In the genomic region with DNA sequence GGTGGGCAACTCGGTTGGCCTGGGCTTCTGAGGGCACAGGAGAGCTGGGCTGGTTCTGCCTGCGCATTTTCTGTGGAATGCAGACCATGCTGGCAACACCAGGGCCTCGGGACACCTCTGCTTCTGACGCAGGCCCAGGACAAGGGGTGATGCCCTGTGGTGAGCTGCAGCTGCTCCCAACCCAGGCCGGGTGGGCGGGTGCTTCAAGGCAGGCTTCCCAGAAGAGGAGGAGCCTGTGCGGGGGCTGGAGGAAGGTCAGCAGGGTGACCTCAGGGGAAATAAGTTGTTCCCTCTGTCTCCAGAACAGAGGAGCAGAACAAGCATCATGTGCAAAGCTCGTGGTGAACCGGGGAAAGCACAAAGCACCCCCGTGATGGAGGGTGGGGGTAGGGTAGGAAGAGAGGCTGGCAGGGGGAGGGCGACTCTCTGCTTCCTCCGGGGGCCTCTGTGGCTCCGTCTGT, we compare ENCODE assay signal across 9 cellular contexts. TPM values are rescaled to one million over a fixed set of nuclear protein-coding genes. Genes with fewer than 3 reads are reported as not detected.
A peak's percentile ranks its signal among the peaks of the same experiment; 100 is the strongest.
DNase-seq lines count a peak whose midpoint lies in the region; ATAC-seq and TF ChIP-seq lines count a peak whose summit lies in the region.
"Had no signal": no experiment of that assay in that cellular context is flagged by ENCODE, and none has a peak within 500 bp of the region (broad histone marks: within the 10 kb centered on the region; RNA-seq: fewer than 3 reads in every experiment).

No MANE protein-coding gene starts in this region.

- H3K9me3 ChIP-seq in MG63 = peaks cover 19% of the 10 kb centered on the region
- H3K9me3 ChIP-seq in esophagus muscularis mucosa = peaks cover 0 to 25% (median 18%) of the 10 kb centered on the region in 4 donors
- H3K9me3 ChIP-seq in lower lobe of right lung = peaks cover 8% of the 10 kb centered on the region
- H3K9me3 ChIP-seq in thoracic aorta = peaks cover 6% of the 10 kb centered on the region
- H3K9me3 ChIP-seq in CD4-positive, alpha-beta T cell (ENCODE audit: control insufficient read depth, low read length) = peaks cover 6% of the 10 kb centered on the region

- no peaks in the 10 kb centered on the region for H3K4me1 Mint-ChIP-seq in CD4-positive, alpha-beta T cell (ENCODE audit: low read depth)

- H3K36me3 Mint-ChIP-seq in CD4-positive, alpha-beta T cell (ENCODE audit: low read depth) = no peaks in the 10 kb centered on the region

- intact Hi-C loops in esophagus muscularis mucosa (cut with DNase I) (no loop called here), lower lobe of right lung (cut with DNase I) (no loop called here)
- intact Hi-C loops in CD4-positive, alpha-beta T cell (cut with DNase I, micrococcal nuclease) = no loop called here

- H3K4me1 ChIP-seq in esophagus muscularis mucosa (peaks cover 5 to 15% (median 11%) of the 10 kb centered on the region in 4 donors), lower lobe of right lung (no peaks in the 10 kb centered on the region), thoracic aorta (ENCODE audit: control insufficient read depth in 1 of 2, low read depth in 2 of 2) (no peaks in the 10 kb centered on the region)

- ATAC-seq in lower lobe of right lung (peak; percentile 58 to 76), thoracic aorta (ENCODE audit: insufficient number of reproducible peaks, low FRiP score, low read depth) (peak; percentile 46)
- no peak for ATAC-seq in CD4-positive, alpha-beta T cell (ENCODE audit: poor library complexity)

- H3K27ac ChIP-seq in esophagus muscularis mucosa (replicated peaks in 1 of 4) = peak overlapping the region in 2 of 4 donors; percentile 6 to 41
- H3K27ac ChIP-seq in lower lobe of right lung = no peak overlapping the region
- H3K27ac ChIP-seq in thoracic aorta = peak overlapping the region in 1 of 2 donors; percentile 37
- H3K27ac ChIP-seq in CD4-positive, alpha-beta T cell (ENCODE audit: low read depth, low read length) = no peak overlapping the region

- H3K4me3 ChIP-seq in MG63 (no peak overlapping the region), esophagus muscularis mucosa (no peak overlapping the region), lower lobe of right lung (no peak overlapping the region), thoracic aorta (no peak overlapping the region)

- peaks cover 14% of the 10 kb centered on the region for H3K27me3 Mint-ChIP-seq in CD4-positive, alpha-beta T cell

- WGBS in esophagus muscularis mucosa = 48% methylated on average over 5 of the region's 13 CpGs

- H3K36me3 ChIP-seq in MG63 (no peaks in the 10 kb centered on the region), esophagus muscularis mucosa (no peaks in the 10 kb centered on the region), lower lobe of right lung (no peaks in the 10 kb centered on the region), thoracic aorta (no peaks in the 10 kb centered on the region)

- H3K9me3 Mint-ChIP-seq in CD4-positive, alpha-beta T cell = peaks cover 7% of the 10 kb centered on the region

- peak; percentile 61 for DNase-seq in MG63
- DNase-seq in esophagus muscularis mucosa (ENCODE audit: extremely low spot score) = peak; percentile 94
- DNase-seq in lower lobe of right lung = peak; percentile 82
- peak; percentile 41 for DNase-seq in thoracic aorta (ENCODE audit: low spot score)
- no peak for DNase-seq in SW480 (ENCODE audit: low spot score)
- no peak for DNase-seq in CD4-positive, alpha-beta T cell
- no peak for DNase-seq in NCI-H1092 treated with DMSO at 0.1 percent for 48 hours (lab: John Stamatoyannopoulos, UW)
- DNase-seq in SIG-M5 (lab: John Stamatoyannopoulos, UW) = no peak
- DNase-seq: NCI-H526 had no signal

- no peak for TF ChIP-seq CTCF in esophagus muscularis mucosa (IDR thresholded peaks at IDR 0.05)
- no peak for TF ChIP-seq CTCF in lower lobe of right lung (IDR thresholded peaks at IDR 0.05)
- no peak for TF ChIP-seq CTCF in thoracic aorta (IDR thresholded peaks at IDR 0.05)
- no peak for TF ChIP-seq CTCF in CD4-positive, alpha-beta T cell (IDR thresholded peaks at IDR 0.05)

- TF ChIP-seq POLR2A in esophagus muscularis mucosa (IDR thresholded peaks at IDR 0.05; ENCODE audit: low read depth) = no peak

- H3K27me3 ChIP-seq in MG63 (no peaks in the 10 kb centered on the region), esophagus muscularis mucosa (peaks cover 0 to 24% (median 0%) of the 10 kb centered on the region in 4 donors), lower lobe of right lung (ENCODE audit: low read depth) (no peaks in the 10 kb centered on the region), thoracic aorta (replicated peaks; ENCODE audit: insufficient read depth) (no peaks in the 10 kb centered on the region)
- H3K27me3 ChIP-seq in CD4-positive, alpha-beta T cell (ENCODE audit: control insufficient read depth, insufficient read depth, low read length) = peaks cover 4% of the 10 kb centered on the region

- TF ChIP-seq EP300 in esophagus muscularis mucosa (IDR thresholded peaks at IDR 0.05) = no peak

- CTCF ChIA-PET in CD4-positive, alpha-beta T cell (lab: Charles Lee) = no interaction called here

- H3K4me3 Mint-ChIP-seq in CD4-positive, alpha-beta T cell = no peak overlapping the region

- POLR2A ChIA-PET in CD4-positive, alpha-beta T cell (lab: Charles Lee) = no interaction called here

- H3K27ac Mint-ChIP-seq in CD4-positive, alpha-beta T cell = no peak overlapping the region

RNA-seq across cellular contexts. Expression of gene PLXNA1, which starts 11.0 kb away (rescaled TPM):
- 29.7 and 54.2 TPM in 2 replicates for total RNA-seq in MG63 (2014; rRNA removed; shearing (Covaris generic); ENCODE audit: low replicate concordance)
- total RNA-seq in esophagus muscularis mucosa (10 to 100 TPM; 33.6 to 82.4 (median 47.0) TPM), lower lobe of right lung (48.1 TPM), thoracic aorta (100 to 1,000 TPM in 1 of 2 donors, 10 to 100 TPM in 1; 70.1 to 102 TPM)
- 10 to 100 TPM in 1 of 2 experiments, 1 to 10 TPM in 1; 9.8 to 10.6 TPM for total RNA-seq in CD4-positive, alpha-beta T cell

Comparison
In these comparisons a context has a peak if more than half of its experiments do, and no peak if none do; other contexts are left out.
1. DNase-seq: peak in MG63 (single experiment), esophagus muscularis mucosa (single experiment), lower lobe of right lung (single experiment) and thoracic aorta (single experiment); none in SW480 (single experiment), CD4-positive, alpha-beta T cell (0 of 10), NCI-H1092 treated with DMSO at 0.1 percent for 48 hours (single experiment) and SIG-M5 (single experiment).